Comparison of ENCODE assay signal across 25 cellular contexts in genomic region chr4:43113196-43113595, GRCh38.
"Had no signal": no experiment of that assay in that cellular context is flagged by ENCODE, and none has a peak within 500 bp of the region (broad histone marks: within the 10 kb centered on the region; RNA-seq: fewer than 3 reads in every experiment).

No MANE protein-coding gene starts in this region.

- H3K36me3 ChIP-seq: esophagus squamous epithelium, heart right ventricle, spleen, transverse colon had no signal

- H3K27ac Mint-ChIP-seq: activated naive CD8-positive, alpha-beta T cell; dendritic cell treated with granulocyte-macrophage colony-stimulating factor and Interleukin-4, amounts not matched to agents 40 ng/mL and 50 ng/mL, for 4 days; naive thymus-derived CD4-positive, alpha-beta T cell had no signal

- H3K27ac ChIP-seq: body of pancreas, epithelial cell of prostate, esophagus squamous epithelium, heart right ventricle, spleen, testis, transverse colon, VCaP had no signal

- DNase-seq: activated CD4-positive, alpha-beta T cell treated with anti-CD3 and anti-CD28 coated beads for 48 hours; activated CD4-positive, alpha-beta T cell treated with anti-CD3 and anti-CD28 coated beads, Interleukin-2, amount 50 U/mL, for 48 hours; activated CD8-positive, alpha-beta memory T cell treated with anti-CD3 and anti-CD28 coated beads for 24 hours; activated effector memory CD4-positive, alpha-beta T cell treated with Interleukin-2 at 50 U/mL for 16 hours; activated naive CD4-positive, alpha-beta T cell treated with Interleukin-2 at 50 U/mL for 16 hours; anterior cingulate cortex; body of pancreas; esophagus squamous epithelium; foreskin melanocyte; heart right ventricle; midbrain; naive thymus-derived CD4-positive, alpha-beta T cell; occipital lobe; posterior cingulate gyrus; right cardiac atrium; spleen; stimulated activated naive CD4-positive, alpha-beta T cell treated with Interleukin-2 at 50 U/mL for 16 hours; T-helper 9 cell; testis; transverse colon had no signal

- H3K4me1 Mint-ChIP-seq: naive thymus-derived CD4-positive, alpha-beta T cell had no signal

- H3K4me3 ChIP-seq: body of pancreas, esophagus squamous epithelium, heart right ventricle, spleen, testis, transverse colon had no signal

- H3K9me3 ChIP-seq: body of pancreas, esophagus squamous epithelium, testis, transverse colon had no signal

- ATAC-seq: activated CD4-positive, CD25-positive, alpha-beta regulatory T cell treated with anti-CD3 and anti-CD28 coated beads, Interleukin-2, amount 50 U/mL, for 24 hours; body of pancreas; heart right ventricle; naive thymus-derived CD4-positive, alpha-beta T cell; right cardiac atrium had no signal

- H3K27me3 Mint-ChIP-seq: dendritic cell treated with granulocyte-macrophage colony-stimulating factor and Interleukin-4, amounts not matched to agents 40 ng/mL and 50 ng/mL, for 4 days; naive thymus-derived CD4-positive, alpha-beta T cell had no signal

- H3K4me3 Mint-ChIP-seq: activated naive CD8-positive, alpha-beta T cell; dendritic cell treated with granulocyte-macrophage colony-stimulating factor and Interleukin-4, amounts not matched to agents 40 ng/mL and 50 ng/mL, for 4 days; naive thymus-derived CD4-positive, alpha-beta T cell had no signal

- H3K4me1 ChIP-seq: body of pancreas, esophagus squamous epithelium, heart right ventricle, spleen, testis, transverse colon had no signal

- H3K36me3 Mint-ChIP-seq: activated naive CD8-positive, alpha-beta T cell; naive thymus-derived CD4-positive, alpha-beta T cell had no signal

- H3K27me3 ChIP-seq: body of pancreas, esophagus squamous epithelium, heart right ventricle, spleen, testis, transverse colon had no signal
